In the genomic region with DNA sequence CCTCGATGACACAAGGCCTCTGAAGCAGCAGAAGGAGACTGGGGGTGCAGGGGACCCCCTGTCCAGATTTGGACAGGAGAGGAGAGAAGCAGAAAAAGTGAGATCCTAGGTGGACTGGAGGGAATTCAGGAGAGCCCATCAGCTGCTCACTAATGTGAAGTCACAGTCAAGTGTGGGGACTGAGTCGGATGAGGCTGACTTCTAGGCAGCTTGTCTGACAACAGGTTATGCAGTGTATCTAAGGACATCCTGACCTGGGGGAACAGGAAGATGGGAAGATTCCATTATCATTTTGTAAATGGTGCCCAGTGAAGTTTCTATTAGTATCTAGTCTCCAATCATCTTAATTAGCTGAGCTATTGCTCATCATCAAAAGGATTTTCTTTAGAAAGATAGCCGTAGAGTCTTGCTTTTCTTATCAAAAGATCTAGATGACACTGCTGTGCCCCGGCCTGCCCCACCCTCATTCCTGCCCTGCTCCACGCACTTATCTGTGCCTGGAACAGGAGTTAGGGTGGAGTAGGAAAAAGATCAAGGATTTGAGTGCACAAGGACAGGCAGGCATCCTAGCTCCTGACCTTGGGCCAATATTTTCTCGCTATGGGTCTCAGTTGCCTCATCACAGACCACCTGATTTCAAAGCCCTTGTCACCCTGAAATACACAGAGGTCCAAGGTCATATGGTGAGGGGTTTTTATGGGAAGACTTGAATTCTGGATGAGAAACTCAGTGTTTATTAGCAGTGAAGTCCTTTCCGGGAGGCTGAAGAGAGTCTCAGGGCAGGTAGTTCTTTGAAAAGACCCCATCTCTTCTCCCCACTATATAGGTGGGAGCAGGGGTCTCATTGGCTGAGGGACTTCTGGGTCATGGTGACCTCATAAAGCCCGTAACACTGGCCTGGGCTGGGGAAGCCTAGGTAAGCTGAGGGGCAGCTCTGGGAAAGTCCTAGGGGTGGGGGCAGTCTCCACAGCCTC, we compare ENCODE assay signal across 17 cellular contexts. TPM values are rescaled to one million over a fixed set of nuclear protein-coding genes. Genes with fewer than 3 reads are reported as not detected.
"Had no signal": no experiment of that assay in that cellular context is flagged by ENCODE, and none has a peak within 500 bp of the region (broad histone marks: within the 10 kb centered on the region; RNA-seq: fewer than 3 reads in every experiment).

A gene (plus strand): TSS at position 924 of the 974 bp plus-strand sequence. CDS start 11,141 bp downstream, outside the sequence.

- ATAC-seq: activated naive CD8-positive, alpha-beta T cell treated with anti-CD3 and anti-CD28 coated beads, Interleukin-2, amount 50 U/mL, for 24 hours; activated T-helper 17 cell treated with anti-CD3 and anti-CD28 coated beads, Interleukin-2, amount 50 U/mL, for 72 hours; right cardiac atrium had no signal

- H3K36me3 ChIP-seq: ascending aorta, prostate gland, spleen, vagina had no signal

- DNase-seq: activated CD4-positive, CD25-positive, alpha-beta regulatory T cell treated with anti-CD3 and anti-CD28 coated beads, Interleukin-2, amount 50 U/mL, for 72 hours; activated naive CD4-positive, alpha-beta T cell treated with Interleukin-2 at 50 U/mL for 16 hours; activated naive CD8-positive, alpha-beta T cell treated with anti-CD3 and anti-CD28 coated beads, Interleukin-2, amount 50 U/mL, for 24 hours; hypothalamus; right cardiac atrium; spleen; T-helper 1 cell; T1000 had no signal

- H3K27ac ChIP-seq: ascending aorta, prostate gland, spleen, vagina had no signal

- H3K9me3 ChIP-seq: prostate gland, vagina had no signal

- H3K4me1 ChIP-seq: prostate gland had no signal

- H3K4me3 ChIP-seq: ascending aorta, prostate gland, spleen, vagina had no signal

- H3K27me3 ChIP-seq: ascending aorta, vagina had no signal

- FAIRE-seq: endometrium had no signal

RNA-seq across cellular contexts. Expression of the gene that starts here (rescaled TPM):
- total RNA-seq: activated CD8-positive, alpha-beta memory T cell treated with anti-CD3 and anti-CD28 coated beads for 36 hours; glomerular endothelial cell; kidney epithelial cell had no signal
- polyA plus RNA-seq: neural cell had no signal
